ENCODE assay signal across 15 cellular contexts in the genomic region with DNA sequence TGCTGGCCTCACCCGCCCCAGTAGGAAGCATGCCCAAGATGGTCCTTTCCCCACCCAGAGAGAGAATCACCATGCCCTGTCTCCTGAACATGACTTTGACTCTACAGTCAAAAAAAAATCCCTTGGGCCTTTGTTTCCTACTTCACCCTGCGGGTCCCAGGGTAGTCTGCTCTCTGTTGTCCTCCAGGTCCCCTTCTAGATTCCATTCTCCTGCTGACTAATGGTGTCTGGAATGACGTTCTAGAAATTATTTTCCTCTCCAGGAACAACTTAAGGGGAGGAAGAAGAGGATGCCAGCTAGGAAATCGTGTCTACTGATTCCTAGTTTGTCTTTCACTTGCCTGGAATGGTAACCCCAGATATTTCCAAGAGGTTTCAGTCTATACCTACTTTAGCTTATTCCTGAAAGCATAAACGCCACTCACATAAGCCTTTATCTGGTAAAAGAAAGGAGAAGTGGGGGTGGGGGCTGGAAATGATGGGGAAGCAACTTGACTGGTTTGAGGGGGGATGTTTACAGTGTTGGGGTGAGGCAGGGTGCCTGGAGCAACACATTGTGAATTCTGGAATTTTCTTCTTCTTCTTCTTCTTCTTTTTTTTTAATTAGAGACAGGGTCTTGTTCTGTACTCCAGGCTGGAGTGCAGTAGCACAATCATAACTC.
DNase-seq lines count a peak whose midpoint lies in the region; TF ChIP-seq lines count a peak whose summit lies in the region.
"Had no signal": no experiment of that assay in that cellular context is flagged by ENCODE, and none has a peak within 500 bp of the region (broad histone marks: within the 10 kb centered on the region; RNA-seq: fewer than 3 reads in every experiment).

No MANE protein-coding gene starts in this region.

- no peaks in the 10 kb centered on the region for H4K20me1 ChIP-seq in KMS-11 (ENCODE audit: insufficient read depth)

- H3K4me1 Mint-ChIP-seq in progenitor cell of endocrine pancreas (ENCODE audit: low read depth), result peaks cover 3% of the 10 kb centered on the region
- H3K4me1 Mint-ChIP-seq: GM23338 had no signal

- H3K36me3 ChIP-seq in KMS-11 (ENCODE audit: insufficient read depth), result no peaks in the 10 kb centered on the region
- H3K36me3 ChIP-seq: neural progenitor cell had no signal

- H3K4me3 Mint-ChIP-seq in progenitor cell of endocrine pancreas (ENCODE audit: low read depth), result no peak overlapping the region
- H3K4me3 Mint-ChIP-seq: GM23338, neural progenitor cell, type B pancreatic cell had no signal

- no peak overlapping the region for H3K9ac ChIP-seq in KMS-11
- H3K9ac ChIP-seq: neural progenitor cell had no signal

- no peaks in the 10 kb centered on the region for H3K27me3 ChIP-seq in KMS-11 (ENCODE audit: insufficient read depth, low read depth)
- H3K27me3 ChIP-seq: foreskin keratinocyte, neural progenitor cell had no signal

- H3K4me3 ChIP-seq in KMS-11 (IDR thresholded peaks at IDR 0.05; ENCODE audit: insufficient read depth, low read depth, low read length), result no peak overlapping the region
- H3K4me3 ChIP-seq: GM23338, neural progenitor cell had no signal

- DNase-seq in SIG-M5 treated with dmso at 0.1 percent for 504 hours (lab: John Stamatoyannopoulos, UW; ENCODE audit: unreplicated experiment), result peak; percentile 31
- DNase-seq in SIG-M5 (lab: John Stamatoyannopoulos, UW), result no peak
- peak; percentile 41 for DNase-seq in dermis blood vessel endothelial cell
- DNase-seq in progenitor cell of endocrine pancreas (ENCODE audit: low spot score, unreplicated experiment), result no peak
- DNase-seq in SW 1271 (lab: John Stamatoyannopoulos, UW), result no peak
- no peak for DNase-seq in NCI-H187 treated with DMSO at 0.1 percent for 48 hours (lab: John Stamatoyannopoulos, UW)
- no peak for DNase-seq in middle frontal gyrus (ENCODE audit: extremely low spot score, low spot score)
- DNase-seq: amniotic stem cell, foreskin keratinocyte, left colon had no signal

- TF ChIP-seq CTCF in KMS-11 (conservative IDR thresholded peaks at IDR 0.05; ENCODE audit: low read depth, low read length) (no peak), progenitor cell of endocrine pancreas (IDR thresholded peaks at IDR 0.05; ENCODE audit: unreplicated experiment) (no peak)

- H2AFZ ChIP-seq in KMS-11 (ENCODE audit: low read depth), result no peak overlapping the region
- H2AFZ ChIP-seq: GM23338, neural progenitor cell had no signal

- H3K4me1 ChIP-seq in KMS-11 (ENCODE audit: low read depth, poor library complexity, severe bottlenecking), result peaks cover 22% of the 10 kb centered on the region
- H3K4me1 ChIP-seq: foreskin keratinocyte had no signal

- H3K27ac Mint-ChIP-seq in progenitor cell of endocrine pancreas, result peak overlapping the region; percentile 53
- H3K27ac Mint-ChIP-seq: GM23338, neural progenitor cell, type B pancreatic cell had no signal

- peak overlapping the region; percentile 36; the same call in 1 of the 2 replicates for H3K4me2 ChIP-seq in KMS-11
- H3K4me2 ChIP-seq: GM23338, neural progenitor cell had no signal

- H3K36me3 Mint-ChIP-seq in progenitor cell of endocrine pancreas (ENCODE audit: insufficient read depth), result no peaks in the 10 kb centered on the region
- H3K36me3 Mint-ChIP-seq: neural progenitor cell, type B pancreatic cell had no signal

- H3K79me2 ChIP-seq in KMS-11 (ENCODE audit: insufficient read depth, low read depth), result no peaks in the 10 kb centered on the region

- no peaks in the 10 kb centered on the region for H3K27me3 Mint-ChIP-seq in progenitor cell of endocrine pancreas
- H3K27me3 Mint-ChIP-seq: type B pancreatic cell had no signal

- H3K9me3 Mint-ChIP-seq in progenitor cell of endocrine pancreas (ENCODE audit: low read depth), result peaks cover 5% of the 10 kb centered on the region
- H3K9me3 Mint-ChIP-seq: GM23338, neural progenitor cell, type B pancreatic cell had no signal

- H3K27ac ChIP-seq in KMS-11, result no peak overlapping the region
- H3K27ac ChIP-seq: 22Rv1, foreskin keratinocyte, neural progenitor cell had no signal

Comparison
In these comparisons a context has a peak if more than half of its experiments do, and no peak if none do; other contexts are left out.
1. DNase-seq: peak in SIG-M5 treated with dmso at 0.1 percent for 504 hours (single experiment) and dermis blood vessel endothelial cell (single experiment); none in SIG-M5 (single experiment), progenitor cell of endocrine pancreas (single experiment), SW 1271 (0 of 2), NCI-H187 treated with DMSO at 0.1 percent for 48 hours (single experiment) and middle frontal gyrus (single experiment).